15 cellular contexts compared by ENCODE assay signal in genomic region chr7:75866129-75866496, GRCh38. TPM values are rescaled to one million over a fixed set of nuclear protein-coding genes. Genes with fewer than 3 reads are reported as not detected.
DNase-seq lines count a peak whose midpoint lies in the region; ATAC-seq, FAIRE-seq and TF ChIP-seq lines count a peak whose summit lies in the region.
"Had no signal": no experiment of that assay in that cellular context is flagged by ENCODE, and none has a peak within 500 bp of the region (broad histone marks: within the 10 kb centered on the region; RNA-seq: fewer than 3 reads in every experiment).

No MANE protein-coding gene starts in this region.

- H3K27me3 ChIP-seq in HepG2 (ENCODE audit: control insufficient read depth in 1 of 2, insufficient read depth in 2 of 2, low read length in 2 of 2) (no peaks in the 10 kb centered on the region), aorta (ENCODE audit: control insufficient read depth in 1 of 2, insufficient read depth in 2 of 2, low read length in 1 of 2) (no peaks in the 10 kb centered on the region)
- H3K27me3 ChIP-seq: cardiac muscle cell, stomach had no signal

- no peaks in the 10 kb centered on the region for H3K9me3 Mint-ChIP-seq in activated T-helper 1 cell treated with anti-CD3 and anti-CD28 coated beads, Interleukin-12 subunit alpha, Interleukin-12 subunit beta, Interleukin-2, Interleukin-4 antibody, amounts not matched to agents 30 ng/mL and 10 ng/mL and 1 ng/mL, durations not matched to agents 14 hours and 24 hours and 36 hours
- H3K9me3 Mint-ChIP-seq: mesothelial cell of epicardium had no signal

- no peak for FAIRE-seq in HepG2 (lab: Jason Lieb, UNC)

- no peak for TF ChIP-seq POLR2A in HepG2 (IDR thresholded peaks at IDR 0.05; ENCODE audit: insufficient read depth in 1 of 2, low read depth in 2 of 2, low read length in 2 of 2)

- TF ChIP-seq EP300 in HepG2 (IDR thresholded peaks at IDR 0.05; ENCODE audit: low read depth in 2 of 2, low read length in 2 of 2), result no peak
- TF ChIP-seq EP300 in HepG2 (CRISPR knock-in tag; IDR thresholded peaks at IDR 0.05; ENCODE audit: borderline replicate concordance), result no peak

- CTCF ChIA-PET in HepG2 (lab: Yijun Ruan, JAX; ENCODE audit: low intra/inter-chr PET ratio, low total read pairs), result interaction anchor here (0.7 to 3.6 kb wide), 2 partner anchors 106 to 154 kb away, joined by 4 to 39 read pairs; no protein-coding TSS in a partner anchor

- H3K4me1 Mint-ChIP-seq in activated T-helper 1 cell treated with anti-CD3 and anti-CD28 coated beads, Interleukin-12 subunit alpha, Interleukin-12 subunit beta, Interleukin-2, Interleukin-4 antibody, amounts not matched to agents 30 ng/mL and 10 ng/mL and 1 ng/mL, durations not matched to agents 14 hours and 24 hours and 36 hours (ENCODE audit: low read depth), result peaks cover 24% of the 10 kb centered on the region

- H3K4me1 ChIP-seq in HepG2 (ENCODE audit: insufficient read depth, low read length) (peaks cover 19% of the 10 kb centered on the region), aorta (ENCODE audit: control insufficient read depth in 1 of 2, insufficient read depth in 2 of 2, low read length in 2 of 2) (no peaks in the 10 kb centered on the region)

- H3K9me3 ChIP-seq in HepG2 (ENCODE audit: low read length) (no peaks in the 10 kb centered on the region), aorta (ENCODE audit: control insufficient read depth, low read length) (no peaks in the 10 kb centered on the region)
- H3K9me3 ChIP-seq: stomach had no signal

- H3K9ac ChIP-seq in HepG2 (ENCODE audit: insufficient read depth, low read depth, low read length), result no peak overlapping the region

- in situ Hi-C loops in HepG2 (cut with HindIII; ENCODE audit: extremely low pct_ligation_motif_present, low pct_unique_long_range_greater_than_20kb), result loop anchor here (5.0 kb wide), 1 partner anchor 151 kb away; no protein-coding TSS in a partner anchor

- no peak for TF ChIP-seq CTCF in HepG2 (CRISPR knock-in tag; IDR thresholded peaks at IDR 0.05)

- H3K36me3 ChIP-seq in HepG2 (replicated peaks in 1 of 2; ENCODE audit: control insufficient read depth in 1 of 2, insufficient read depth in 2 of 2, low read length in 2 of 2) (no peaks in the 10 kb centered on the region), aorta (ENCODE audit: control insufficient read depth in 1 of 2, insufficient read depth in 2 of 2, low read length in 1 of 2) (no peaks in the 10 kb centered on the region)
- H3K36me3 ChIP-seq: cardiac muscle cell, stomach had no signal

- no peaks in the 10 kb centered on the region for H3K36me3 Mint-ChIP-seq in activated T-helper 1 cell treated with anti-CD3 and anti-CD28 coated beads, Interleukin-12 subunit alpha, Interleukin-12 subunit beta, Interleukin-2, Interleukin-4 antibody, amounts not matched to agents 30 ng/mL and 10 ng/mL and 1 ng/mL, durations not matched to agents 14 hours and 24 hours and 36 hours (ENCODE audit: low read depth)
- H3K36me3 Mint-ChIP-seq: mesothelial cell of epicardium had no signal

- H2AFZ ChIP-seq in HepG2 (ENCODE audit: low read length), result no peak overlapping the region

- H3K27me3 Mint-ChIP-seq in activated T-helper 1 cell treated with anti-CD3 and anti-CD28 coated beads, Interleukin-12 subunit alpha, Interleukin-12 subunit beta, Interleukin-2, Interleukin-4 antibody, amounts not matched to agents 30 ng/mL and 10 ng/mL and 1 ng/mL, durations not matched to agents 14 hours and 24 hours and 36 hours (ENCODE audit: insufficient read depth), result peaks cover 8% of the 10 kb centered on the region

- DNase-seq in left cardiac atrium (no peak), cardiac septum (ENCODE audit: low spot score) (no peak), HepG2 (ENCODE audit: low spot score) (no peak), aorta (no peak), T1000 (lab: John Stamatoyannopoulos, UW) (no peak)
- DNase-seq in activated T-helper 1 cell treated with anti-CD3 and anti-CD28 coated beads, Interleukin-12 subunit alpha, Interleukin-12 subunit beta, Interleukin-2, Interleukin-4 antibody, amounts not matched to agents 30 ng/mL and 10 ng/mL and 1 ng/mL, durations not matched to agents 14 hours and 24 hours and 36 hours (ENCODE audit: low spot score), result no peak
- DNase-seq in activated CD8-positive, alpha-beta memory T cell treated with anti-CD3 and anti-CD28 coated beads, Interleukin-2, amount 50 U/mL, for 4 hours, result no peak
- DNase-seq: activated CD4-positive, CD25-positive, alpha-beta regulatory T cell treated with anti-CD3 and anti-CD28 coated beads, Interleukin-2, amount 50 U/mL, for 72 hours had no signal

- POLR2A ChIA-PET in HepG2 (lab: Yijun Ruan, JAX), result interaction anchor here (1.3 to 2.1 kb wide), 5 partner anchors 40 to 154 kb away, joined by 5 to 17 read pairs (median 10); partner anchors contain the start of gene POR

- H3K4me3 Mint-ChIP-seq in activated T-helper 1 cell treated with anti-CD3 and anti-CD28 coated beads, Interleukin-12 subunit alpha, Interleukin-12 subunit beta, Interleukin-2, Interleukin-4 antibody, amounts not matched to agents 30 ng/mL and 10 ng/mL and 1 ng/mL, durations not matched to agents 14 hours and 24 hours and 36 hours, result no peak overlapping the region
- H3K4me3 Mint-ChIP-seq: mesothelial cell of epicardium had no signal

- H3K27ac ChIP-seq in HepG2 (ENCODE audit: extremely low read length, insufficient read depth, low read length), result no peak overlapping the region
- no peak overlapping the region for H3K27ac ChIP-seq in aorta (ENCODE audit: low read depth in 1 of 2, low read length in 2 of 2)
- H3K27ac ChIP-seq: cardiac muscle cell, stomach had no signal

- peak; percentile 30 to 79 for ATAC-seq in left cardiac atrium
- ATAC-seq in SK-N-SH treated with all-trans-retinoic acid at 6 μM for 48 hours, result peak; percentile 71
- peak; percentile 50 for ATAC-seq in HepG2
- peak; percentile 31 for ATAC-seq in aorta (ENCODE audit: low FRiP score)

- no peaks in the 10 kb centered on the region for H4K20me1 ChIP-seq in HepG2 (ENCODE audit: insufficient read depth, low read length)

- whole genome bisulfite sequencing in HepG2 (ENCODE audit: low lambda C conversion rate), result 5% methylated on average over 4 of the region's 4 CpGs
- WGBS in aorta, 2 donors, result 15 to 20% methylated on average over 4 of the region's 4 CpGs

- no peak overlapping the region for H3K27ac Mint-ChIP-seq in activated T-helper 1 cell treated with anti-CD3 and anti-CD28 coated beads, Interleukin-12 subunit alpha, Interleukin-12 subunit beta, Interleukin-2, Interleukin-4 antibody, amounts not matched to agents 30 ng/mL and 10 ng/mL and 1 ng/mL, durations not matched to agents 14 hours and 24 hours and 36 hours
- H3K27ac Mint-ChIP-seq: mesothelial cell of epicardium, progenitor cell of endocrine pancreas had no signal

- no peaks in the 10 kb centered on the region for H3K79me2 ChIP-seq in HepG2 (ENCODE audit: insufficient read depth, low read length)

- no peak for TF ChIP-seq RAD21 in HepG2 (CRISPR knock-in tag; IDR thresholded peaks at IDR 0.05)

- no peak overlapping the region for H3K4me3 ChIP-seq in HepG2 (replicated peaks in 1 of 3; ENCODE audit: insufficient read depth in 1 of 3, low read depth in 2 of 3, low read length in 3 of 3)
- no peak overlapping the region for H3K4me3 ChIP-seq in aorta (ENCODE audit: low read length in 2 of 2)
- H3K4me3 ChIP-seq: cardiac muscle cell, stomach had no signal

- BruUV-seq in HepG2 (replicated peaks; lab: Mats Ljungman, UMichigan), result no TSS peak

- H3K4me2 ChIP-seq in HepG2 (ENCODE audit: low read depth, low read length), result peak overlapping the region; percentile 84

- intact Hi-C loops in left cardiac atrium (cut with DNase I) (loop anchor here (1.0 to 5.0 kb wide), 2 partner anchors 151 to 154 kb away; no protein-coding TSS in a partner anchor), cardiac septum (cut with DNase I) (loop anchor here (1.0 to 10.0 kb wide), 2 partner anchors 154 to 259 kb away; no protein-coding TSS in a partner anchor), HepG2 (cut with micrococcal nuclease; ENCODE audit: unreplicated experiment) (loop anchor here (1.0 to 2.0 kb wide), 3 partner anchors 55 to 154 kb away; no protein-coding TSS in a partner anchor), aorta (cut with DNase I) (loop anchor here (1.0 to 2.0 kb wide), 2 partner anchors 154 to 155 kb away; no protein-coding TSS in a partner anchor)
- intact Hi-C loops in activated T-helper 1 cell treated with anti-CD3 and anti-CD28 coated beads, Interleukin-12 subunit alpha, Interleukin-12 subunit beta, Interleukin-2, Interleukin-4 antibody, amounts not matched to agents 30 ng/mL and 10 ng/mL and 1 ng/mL, durations not matched to agents 14 hours and 24 hours and 36 hours (cut with micrococcal nuclease), result loop anchor here (1.0 to 2.0 kb wide), 5 partner anchors 127 to 397 kb away; partner anchors contain the start of genes HIP1 and STYXL1

RNA-seq across cellular contexts. Expression of gene RHBDD2, which starts 12.7 kb away (rescaled TPM):
- total RNA-seq in left cardiac atrium (10 to 100 TPM; 26.5 to 41.8 TPM), cardiac septum (33.6 TPM), HepG2 (2016; rRNA removed; fragmentation: Illumina TruSeq; extraction: Trizol) (14.9 and 23.1 TPM in 2 replicates), aorta (10 to 100 TPM; 31.1 to 40.1 TPM)
- total RNA-seq in HepG2 (2016; cell fraction: cytosol; rRNA removed; fragmentation: Illumina TruSeq; extraction: Trizol; ENCODE audit: low read depth), result 18.8 and 23.7 TPM in 2 replicates
- 9.2 and 24.2 TPM in 2 replicates for total RNA-seq in HepG2 (2016; cell fraction: insoluble cytoplasmic fraction; rRNA removed; fragmentation: Illumina TruSeq; extraction: Trizol)
- 29.8 and 37.0 TPM in 2 replicates for total RNA-seq in HepG2 (2016; cell fraction: membrane; rRNA removed; fragmentation: Illumina TruSeq; extraction: Trizol)
- total RNA-seq in HepG2 (2016; cell fraction: nucleus; rRNA removed; fragmentation: Illumina TruSeq; extraction: Trizol), result 16.7 and 24.5 TPM in 2 replicates
- polyA plus RNA-seq in HepG2 (2011; rRNA removed) (26.4 and 41.1 TPM in 2 replicates), aorta (10 to 100 TPM; 23.9 to 71.3 TPM)
- 34.8 and 35.2 TPM in 2 replicates for polyA plus RNA-seq in HepG2 (2011; cell fraction: cytosol; rRNA removed)
- polyA plus RNA-seq in HepG2 (2011; cell fraction: nucleus; rRNA removed), result 33.3 and 35.1 TPM in 2 replicates
- polyA plus RNA-seq in HepG2 (2012), result 22.8 and 42.0 TPM in 2 replicates
- 39.1 and 46.7 TPM in 2 replicates for polyA plus RNA-seq in HepG2 (2016; cell fraction: cytosol; fragmentation: Illumina TruSeq; extraction: Trizol; ENCODE audit: low read depth)
- 17.9 and 21.5 TPM in 2 replicates for polyA plus RNA-seq in HepG2 (2016; cell fraction: insoluble cytoplasmic fraction; fragmentation: Illumina TruSeq; extraction: Trizol; ENCODE audit: low read depth)
- polyA plus RNA-seq in HepG2 (2016; cell fraction: membrane; fragmentation: Illumina TruSeq; extraction: Trizol; ENCODE audit: low read depth), result 52.8 and 61.8 TPM in 2 replicates
- polyA plus RNA-seq in HepG2 (2016; cell fraction: nucleus; fragmentation: Illumina TruSeq; extraction: Trizol; ENCODE audit: insufficient read depth, low read depth), result 57.7 and 58.2 TPM in 2 replicates
- polyA minus RNA-seq in HepG2 (2011; rRNA and poly(A)+ RNA removed; ENCODE audit: low replicate concordance), result 49.6 and 101 TPM in 2 replicates
- polyA minus RNA-seq in HepG2 (2011; cell fraction: cytosol; rRNA and poly(A)+ RNA removed), result 17.8 and 22.2 TPM in 2 replicates
- polyA minus RNA-seq in HepG2 (2011; cell fraction: nucleus; rRNA and poly(A)+ RNA removed), result 12.7 and 13.4 TPM in 2 replicates
- 59.9 and 63.9 TPM in 2 replicates for total RNA-seq in activated T-helper 1 cell treated with anti-CD3 and anti-CD28 coated beads, Interleukin-12 subunit alpha, Interleukin-12 subunit beta, Interleukin-2, Interleukin-4 antibody, amounts not matched to agents 30 ng/mL and 10 ng/mL and 1 ng/mL, durations not matched to agents 14 hours and 24 hours and 36 hours

RNA-seq across cellular contexts. Expression of gene POR, which starts 48.8 kb away (rescaled TPM):
- total RNA-seq in left cardiac atrium, result 100 to 1,000 TPM in 1 of 2 donors, 10 to 100 TPM in 1; 60.6 to 128 TPM
- total RNA-seq in cardiac septum, result 39.7 TPM
- total RNA-seq in HepG2 (2016; rRNA removed; fragmentation: Illumina TruSeq; extraction: Trizol), result 115 and 266 TPM in 2 replicates
- total RNA-seq in HepG2 (2016; cell fraction: cytosol; rRNA removed; fragmentation: Illumina TruSeq; extraction: Trizol; ENCODE audit: low read depth), result 43.6 and 47.9 TPM in 2 replicates
- total RNA-seq in HepG2 (2016; cell fraction: insoluble cytoplasmic fraction; rRNA removed; fragmentation: Illumina TruSeq; extraction: Trizol), result 95.7 and 270 TPM in 2 replicates
- total RNA-seq in HepG2 (2016; cell fraction: membrane; rRNA removed; fragmentation: Illumina TruSeq; extraction: Trizol), result 55.5 and 56.9 TPM in 2 replicates
- 260 and 301 TPM in 2 replicates for total RNA-seq in HepG2 (2016; cell fraction: nucleus; rRNA removed; fragmentation: Illumina TruSeq; extraction: Trizol)
- polyA plus RNA-seq in HepG2 (2011; rRNA removed), result 145 and 208 TPM in 2 replicates
- polyA plus RNA-seq in HepG2 (2011; cell fraction: cytosol; rRNA removed), result 143 and 190 TPM in 2 replicates
- polyA plus RNA-seq in HepG2 (2011; cell fraction: nucleus; rRNA removed), result 1,024 and 1,039 TPM in 2 replicates
- polyA plus RNA-seq in HepG2 (2012), result 325 and 360 TPM in 2 replicates
- polyA plus RNA-seq in HepG2 (2016; cell fraction: cytosol; fragmentation: Illumina TruSeq; extraction: Trizol; ENCODE audit: low read depth), result 22.8 and 25.4 TPM in 2 replicates
- polyA plus RNA-seq in HepG2 (2016; cell fraction: insoluble cytoplasmic fraction; fragmentation: Illumina TruSeq; extraction: Trizol; ENCODE audit: low read depth), result 63.7 and 80.6 TPM in 2 replicates
- 25.4 and 30.4 TPM in 2 replicates for polyA plus RNA-seq in HepG2 (2016; cell fraction: membrane; fragmentation: Illumina TruSeq; extraction: Trizol; ENCODE audit: low read depth)
- polyA plus RNA-seq in HepG2 (2016; cell fraction: nucleus; fragmentation: Illumina TruSeq; extraction: Trizol; ENCODE audit: insufficient read depth, low read depth), result 367 and 407 TPM in 2 replicates
- 85.0 and 445 TPM in 2 replicates for polyA minus RNA-seq in HepG2 (2011; rRNA and poly(A)+ RNA removed; ENCODE audit: low replicate concordance)
- polyA minus RNA-seq in HepG2 (2011; cell fraction: cytosol; rRNA and poly(A)+ RNA removed), result 256 and 348 TPM in 2 replicates
- 174 and 240 TPM in 2 replicates for polyA minus RNA-seq in HepG2 (2011; cell fraction: nucleus; rRNA and poly(A)+ RNA removed)
- 100 to 1,000 TPM in 1 of 2 donors, 10 to 100 TPM in 1; 87.4 to 121 TPM for total RNA-seq in aorta
- polyA plus RNA-seq in aorta, result 10 to 100 TPM; 40.4 to 71.8 TPM
- total RNA-seq in activated T-helper 1 cell treated with anti-CD3 and anti-CD28 coated beads, Interleukin-12 subunit alpha, Interleukin-12 subunit beta, Interleukin-2, Interleukin-4 antibody, amounts not matched to agents 30 ng/mL and 10 ng/mL and 1 ng/mL, durations not matched to agents 14 hours and 24 hours and 36 hours, result 84.4 and 91.2 TPM in 2 replicates

RNA-seq across cellular contexts. Expression of gene CCL24, which starts 52.5 kb away (rescaled TPM):
- total RNA-seq in left cardiac atrium, result under 1 TPM in 1 of 2 donors, not detected in 1; 0.56 TPM
- not detected for total RNA-seq in cardiac septum
- not detected in 2 replicates for total RNA-seq in HepG2 (2016; rRNA removed; fragmentation: Illumina TruSeq; extraction: Trizol)
- not detected in 2 replicates for total RNA-seq in HepG2 (2016; cell fraction: cytosol; rRNA removed; fragmentation: Illumina TruSeq; extraction: Trizol; ENCODE audit: low read depth)
- total RNA-seq in HepG2 (2016; cell fraction: insoluble cytoplasmic fraction; rRNA removed; fragmentation: Illumina TruSeq; extraction: Trizol), result not detected in 2 replicates
- not detected in 2 replicates for total RNA-seq in HepG2 (2016; cell fraction: membrane; rRNA removed; fragmentation: Illumina TruSeq; extraction: Trizol)
- not detected in 2 replicates for total RNA-seq in HepG2 (2016; cell fraction: nucleus; rRNA removed; fragmentation: Illumina TruSeq; extraction: Trizol)
- polyA plus RNA-seq in HepG2 (2011; rRNA removed), result not detected in 2 replicates
- not detected in 2 replicates for polyA plus RNA-seq in HepG2 (2011; cell fraction: cytosol; rRNA removed)
- polyA plus RNA-seq in HepG2 (2011; cell fraction: nucleus; rRNA removed), result not detected in 2 replicates
- polyA plus RNA-seq in HepG2 (2012), result not detected in 2 replicates
- not detected in 2 replicates for polyA plus RNA-seq in HepG2 (2016; cell fraction: cytosol; fragmentation: Illumina TruSeq; extraction: Trizol; ENCODE audit: low read depth)
- not detected in 2 replicates for polyA plus RNA-seq in HepG2 (2016; cell fraction: insoluble cytoplasmic fraction; fragmentation: Illumina TruSeq; extraction: Trizol; ENCODE audit: low read depth)
- not detected in 2 replicates for polyA plus RNA-seq in HepG2 (2016; cell fraction: membrane; fragmentation: Illumina TruSeq; extraction: Trizol; ENCODE audit: low read depth)
- not detected in 2 replicates for polyA plus RNA-seq in HepG2 (2016; cell fraction: nucleus; fragmentation: Illumina TruSeq; extraction: Trizol; ENCODE audit: insufficient read depth, low read depth)
- polyA minus RNA-seq in HepG2 (2011; rRNA and poly(A)+ RNA removed; ENCODE audit: low replicate concordance), result 0.42 TPM in 1 of 2 replicates, not detected in the other
- polyA minus RNA-seq in HepG2 (2011; cell fraction: cytosol; rRNA and poly(A)+ RNA removed), result not detected in 2 replicates
- polyA minus RNA-seq in HepG2 (2011; cell fraction: nucleus; rRNA and poly(A)+ RNA removed), result not detected in 2 replicates
- total RNA-seq in aorta, result 1 to 10 TPM; 1.1 to 2.4 TPM
- 1 to 10 TPM in 1 of 2 donors, under 1 TPM in 1; 1.00 to 3.3 TPM for polyA plus RNA-seq in aorta
- total RNA-seq in activated T-helper 1 cell treated with anti-CD3 and anti-CD28 coated beads, Interleukin-12 subunit alpha, Interleukin-12 subunit beta, Interleukin-2, Interleukin-4 antibody, amounts not matched to agents 30 ng/mL and 10 ng/mL and 1 ng/mL, durations not matched to agents 14 hours and 24 hours and 36 hours, result not detected in 2 replicates
- total RNA-seq: cardiac muscle cell, H7, HT-29, mesothelial cell of epicardium, progenitor cell of endocrine pancreas had no signal
- polyA plus RNA-seq: cardiac muscle cell had no signal
